Comparison of ENCODE assay signal across 8 cellular contexts in genomic region chr1:208516780-208517179, GRCh38.
"Had no signal": no experiment of that assay in that cellular context is flagged by ENCODE, and none has a peak within 500 bp of the region (broad histone marks: within the 10 kb centered on the region; RNA-seq: fewer than 3 reads in every experiment).

No MANE protein-coding gene starts in this region.

- H3K4me3 ChIP-seq: K562 had no signal

- H3K27ac ChIP-seq: HL-60, KMS-11 had no signal

- DNase-seq: IMR-90, KBM-7, KG1 had no signal

- H3K27me3 Mint-ChIP-seq: IgD-negative memory B cell had no signal

- ATAC-seq: K562 had no signal

- H3K36me3 Mint-ChIP-seq: IgD-negative memory B cell had no signal

- H3K4me1 Mint-ChIP-seq: IgD-negative memory B cell had no signal

- H3K4me3 Mint-ChIP-seq: IgD-negative memory B cell had no signal

- H3K4me2 ChIP-seq: KMS-11 had no signal

- FAIRE-seq: HTR-8/SVneo, K562 had no signal

- H3K9ac ChIP-seq: KMS-11 had no signal
